ENCODE assay signal across 1 cellular context in the genomic region with DNA sequence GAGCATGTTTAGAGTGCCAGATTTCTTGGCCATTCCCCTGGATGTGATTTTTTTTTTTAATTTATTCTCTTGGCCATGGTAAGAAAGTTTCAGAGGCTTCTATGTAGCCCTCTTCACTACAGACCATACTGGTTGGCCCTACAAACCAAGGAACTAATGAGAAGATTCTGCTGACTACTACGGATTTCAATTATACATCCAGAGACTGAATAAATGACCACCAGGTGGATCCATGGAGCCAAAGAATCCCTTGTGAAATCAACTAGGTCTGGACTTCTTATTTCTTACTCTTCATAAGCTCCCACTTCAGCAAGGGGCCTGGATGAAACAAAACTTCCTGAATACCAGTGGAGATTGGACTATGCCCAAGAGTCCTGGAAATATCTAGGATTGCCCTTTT.
TF ChIP-seq lines count a peak whose summit lies in the region.

No MANE protein-coding gene starts in this region.

TF ChIP-seq in IMR-90, 13 proteins besides CTCF, POLR2A, EP300 and RAD21:
- TF ChIP-seq BHLHE40 (IDR thresholded peaks at IDR 0.05; ENCODE audit: low read depth, low read length) (no peak), MAZ (IDR thresholded peaks at IDR 0.05; ENCODE audit: borderline replicate concordance, low read depth, low read length) (no peak), MXI1 (IDR thresholded peaks at IDR 0.05; ENCODE audit: borderline replicate concordance, low read depth, low read length) (no peak), MAFK (IDR thresholded peaks at IDR 0.05; ENCODE audit: low read depth, low read length) (peak; percentile 86), SMC3 (IDR thresholded peaks at IDR 0.05; ENCODE audit: low read depth, low read length) (peak; percentile 15; the same call in 1 of the 2 replicates)
- TF ChIP-seq, protein P1, sequence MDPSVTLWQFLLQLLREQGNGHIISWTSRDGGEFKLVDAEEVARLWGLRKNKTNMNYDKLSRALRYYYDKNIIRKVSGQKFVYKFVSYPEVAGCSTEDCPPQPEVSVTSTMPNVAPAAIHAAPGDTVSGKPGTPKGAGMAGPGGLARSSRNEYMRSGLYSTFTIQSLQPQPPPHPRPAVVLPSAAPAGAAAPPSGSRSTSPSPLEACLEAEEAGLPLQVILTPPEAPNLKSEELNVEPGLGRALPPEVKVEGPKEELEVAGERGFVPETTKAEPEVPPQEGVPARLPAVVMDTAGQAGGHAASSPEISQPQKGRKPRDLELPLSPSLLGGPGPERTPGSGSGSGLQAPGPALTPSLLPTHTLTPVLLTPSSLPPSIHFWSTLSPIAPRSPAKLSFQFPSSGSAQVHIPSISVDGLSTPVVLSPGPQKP (IDR thresholded peaks at IDR 0.05; ENCODE audit: borderline replicate concordance, low read depth, low read length) = no peak
TF ChIP-seq in IMR-90: peak in this region for 2.
